In the genomic region with DNA sequence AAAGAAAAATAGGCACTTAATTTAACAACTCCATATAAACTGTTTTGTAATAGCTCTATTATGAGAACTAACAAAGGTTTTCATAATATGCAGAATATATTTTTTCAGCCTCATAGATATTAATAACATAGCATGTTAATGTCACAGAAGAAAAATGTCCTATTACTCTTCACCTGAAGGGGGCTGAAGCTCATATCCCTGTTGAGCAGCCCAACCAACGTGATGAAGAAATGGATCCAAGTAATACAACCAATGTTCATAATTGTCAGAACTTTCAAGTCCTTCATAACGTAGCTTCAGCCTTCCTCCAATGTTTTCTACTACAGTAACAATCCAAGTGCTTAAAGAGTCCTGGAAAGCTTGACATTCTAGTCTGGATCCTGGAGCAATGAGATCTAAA, we compare ENCODE assay signal across 31 cellular contexts. TPM values are rescaled to one million over a fixed set of nuclear protein-coding genes. Genes with fewer than 3 reads are reported as not detected.
DNase-seq lines count a peak whose midpoint lies in the region; ATAC-seq and TF ChIP-seq lines count a peak whose summit lies in the region.
"Had no signal": no experiment of that assay in that cellular context is flagged by ENCODE, and none has a peak within 500 bp of the region (broad histone marks: within the 10 kb centered on the region; RNA-seq: fewer than 3 reads in every experiment).

No MANE protein-coding gene starts in this region.

- no peaks in the 10 kb centered on the region for H3K27me3 Mint-ChIP-seq in memory B cell
- H3K27me3 Mint-ChIP-seq: activated CD4-positive, alpha-beta T cell treated with anti-CD3 and anti-CD28 coated beads for 36 hours; activated naive CD4-positive, alpha-beta T cell treated with anti-CD3 and anti-CD28 coated beads, Interleukin-2, amount 50 U/mL, for 24 hours; CD4-positive, CD25-positive, alpha-beta regulatory T cell; T-cell had no signal

- H3K9me2 ChIP-seq in DOHH2 (replicated peaks; ENCODE audit: control insufficient read depth, low read length) = no peaks in the 10 kb centered on the region

- H3K4me3 ChIP-seq in DOHH2 (ENCODE audit: low read length) (no peak overlapping the region), HAP-1 (no peak overlapping the region)
- H3K4me3 ChIP-seq: dorsolateral prefrontal cortex, K562, right lobe of liver, upper lobe of left lung had no signal

- H3K27me3 ChIP-seq in DOHH2 (ENCODE audit: control insufficient read depth, low read length) = no peaks in the 10 kb centered on the region
- no peaks in the 10 kb centered on the region for H3K27me3 ChIP-seq in HAP-1 (ENCODE audit: low read depth)
- H3K27me3 ChIP-seq: dorsolateral prefrontal cortex, right lobe of liver, upper lobe of left lung had no signal

- H3K79me2 ChIP-seq in DOHH2 (ENCODE audit: control insufficient read depth, low read length) = no peaks in the 10 kb centered on the region
- H3K79me2 ChIP-seq: parathyroid adenoma had no signal

- H3K9me3 ChIP-seq in DOHH2 (ENCODE audit: control insufficient read depth, insufficient read depth, low read length) = no peaks in the 10 kb centered on the region
- no peaks in the 10 kb centered on the region for H3K9me3 ChIP-seq in HAP-1
- H3K9me3 ChIP-seq: right lobe of liver, upper lobe of left lung had no signal

- TF ChIP-seq CTCF in DOHH2 (IDR thresholded peaks at IDR 0.05; ENCODE audit: low read depth, low read length, poor library complexity, severe bottlenecking) = peak; percentile 38

- no peaks in the 10 kb centered on the region for H4K20me1 ChIP-seq in DOHH2 (ENCODE audit: control insufficient read depth, insufficient read depth, low read depth, low read length)

- ATAC-seq in memory B cell (ENCODE audit: low read depth) (no peak), HG03571 (IDR thresholded peaks at IDR 0.05; ENCODE audit: unreplicated experiment) (no peak)
- ATAC-seq: activated CD4-positive, alpha-beta T cell treated with anti-CD3 and anti-CD28 coated beads for 36 hours; activated T-cell treated with anti-CD3 and anti-CD28 coated beads, Interleukin-2, amount 50 U/mL, for 72 hours; K562; left ventricle myocardium superior; right lobe of liver; T-cell had no signal

- no peak overlapping the region for H3K4me3 Mint-ChIP-seq in memory B cell
- H3K4me3 Mint-ChIP-seq: activated CD4-positive, alpha-beta T cell treated with anti-CD3 and anti-CD28 coated beads for 36 hours; activated naive CD4-positive, alpha-beta T cell treated with anti-CD3 and anti-CD28 coated beads, Interleukin-2, amount 50 U/mL, for 24 hours; activated T-cell treated with anti-CD3 and anti-CD28 coated beads, Interleukin-2, amount 50 U/mL, for 72 hours; CD4-positive, CD25-positive, alpha-beta regulatory T cell; nephron progenitor cell; T-cell had no signal

- no peak overlapping the region for H3K27ac ChIP-seq in DOHH2 (ENCODE audit: low read depth, low read length)
- H3K27ac ChIP-seq: dorsolateral prefrontal cortex, epithelial cell of prostate, parathyroid adenoma, right lobe of liver, upper lobe of left lung had no signal

- H3K9me3 Mint-ChIP-seq in memory B cell = no peaks in the 10 kb centered on the region
- H3K9me3 Mint-ChIP-seq: activated naive CD4-positive, alpha-beta T cell treated with anti-CD3 and anti-CD28 coated beads, Interleukin-2, amount 50 U/mL, for 24 hours; activated T-cell treated with anti-CD3 and anti-CD28 coated beads, Interleukin-2, amount 50 U/mL, for 72 hours; CD4-positive, CD25-positive, alpha-beta regulatory T cell; nephron progenitor cell; T-cell had no signal

- peak; percentile 13 for DNase-seq in HT-29 (ENCODE audit: low spot score)
- DNase-seq in SW480 (ENCODE audit: low spot score) = peak; percentile 14
- no peak for DNase-seq in memory B cell (ENCODE audit: low spot score in 2 of 2)
- DNase-seq in stimulated activated CD4-positive, alpha-beta T cell treated with anti-CD3 and anti-CD28 coated beads, Interleukin-2, amount 100 ng/mL, for 24 hours = no peak
- no peak for DNase-seq in HAP-1 (ENCODE audit: low spot score in 2 of 2)
- no peak for DNase-seq in effector CD4-positive, alpha-beta T cell
- DNase-seq: activated CD4-positive, alpha-beta T cell treated with anti-CD3 and anti-CD28 coated beads for 36 hours; activated T-cell treated with anti-CD3 and anti-CD28 coated beads, Interleukin-2, amount 50 U/mL, for 72 hours; aorta; CD4-positive, CD25-positive, alpha-beta regulatory T cell; central memory CD4-positive, alpha-beta T cell; dorsolateral prefrontal cortex; foreskin fibroblast; hippocampal formation; left ventricle myocardium superior; NCI-H1048; NCI-H187 treated with DMSO at 0.1 percent for 48 hours; NCI-H748 treated with DMSO at 0.1 percent for 48 hours; nephron progenitor cell; OCI-M1; right lobe of liver; Right ventricle myocardium superior; stimulated activated CD8-positive, alpha-beta memory T cell treated with anti-CD3 and anti-CD28 coated beads, Interleukin-4, amount 100 ng/mL, for 48 hours; T-cell; upper lobe of left lung had no signal

- in situ Hi-C loops in HAP-1 (cut with MboI; ENCODE audit: low sequenced_read_pairs) = no loop called here

- peaks cover 10% of the 10 kb centered on the region for H3K36me3 Mint-ChIP-seq in memory B cell

- no peak overlapping the region for H3K4me2 ChIP-seq in DOHH2 (ENCODE audit: low read length)

- H3K36me3 ChIP-seq in DOHH2 (ENCODE audit: control insufficient read depth, low read length) = no peaks in the 10 kb centered on the region; the same call in 1 of the 2 replicates
- no peaks in the 10 kb centered on the region; the same call in 1 of the 2 replicates for H3K36me3 ChIP-seq in HAP-1 (replicated peaks)
- H3K36me3 ChIP-seq: right lobe of liver had no signal

- H3K27ac Mint-ChIP-seq in memory B cell = peak overlapping the region; percentile 86
- H3K27ac Mint-ChIP-seq: activated CD4-positive, alpha-beta T cell treated with anti-CD3 and anti-CD28 coated beads for 36 hours; activated naive CD4-positive, alpha-beta T cell treated with anti-CD3 and anti-CD28 coated beads, Interleukin-2, amount 50 U/mL, for 24 hours; activated T-cell treated with anti-CD3 and anti-CD28 coated beads, Interleukin-2, amount 50 U/mL, for 72 hours; CD4-positive, CD25-positive, alpha-beta regulatory T cell; nephron progenitor cell; T-cell had no signal

- H3K4me1 ChIP-seq in DOHH2 (ENCODE audit: control insufficient read depth, low read length) = peaks cover 11% of the 10 kb centered on the region
- H3K4me1 ChIP-seq in HAP-1 = peaks cover 9% of the 10 kb centered on the region
- H3K4me1 ChIP-seq: parathyroid adenoma, upper lobe of left lung had no signal

- H3F3A ChIP-seq in DOHH2 (ENCODE audit: control insufficient read depth, insufficient read depth) = no peaks in the 10 kb centered on the region

- peaks cover 19% of the 10 kb centered on the region for H3K4me1 Mint-ChIP-seq in memory B cell

RNA-seq across cellular contexts. Expression of gene STIMATE, which starts 34.5 kb away (rescaled TPM):
- 5.1 and 8.4 TPM in 2 replicates for total RNA-seq in HT-29 (2014; rRNA removed; shearing (Covaris generic))

Comparison
In these comparisons a context has a peak if more than half of its experiments do, and no peak if none do; other contexts are left out.
1. DNase-seq: peak in HT-29 (single experiment) and SW480 (single experiment); none in memory B cell (0 of 2), stimulated activated CD4-positive, alpha-beta T cell treated with anti-CD3 and anti-CD28 coated beads, Interleukin-2, amount 100 ng/mL, for 24 hours (0 of 2), HAP-1 (0 of 2) and effector CD4-positive, alpha-beta T cell (single experiment).